8 cellular contexts compared by ENCODE assay signal in genomic region chr22:37843746-37844089, GRCh38.
DNase-seq lines count a peak whose midpoint lies in the region; ATAC-seq lines count a peak whose summit lies in the region.

No MANE protein-coding gene starts in this region.

- H3K9me3 ChIP-seq in NT2/D1 (ENCODE audit: insufficient read depth, low read length) = 0 out of 2 replicates have a peak, but pooled peaks cover 3% of the 10 kb centered on the region

- DNase-seq in DMS 273 (lab: John Stamatoyannopoulos, UW; ENCODE audit: unreplicated experiment) = peak; percentile 76
- DNase-seq in DMS 273 treated with DMSO at 0.1 percent for 48 hours (lab: John Stamatoyannopoulos, UW) = no peak
- no peak for DNase-seq in NT2/D1 (ENCODE audit: low read depth, low spot score)
- DNase-seq in iPS-NIHi7 (ENCODE audit: extremely low spot score) = peak; percentile 65
- peak; percentile 9 for DNase-seq in stimulated activated CD4-positive, alpha-beta T cell treated with anti-CD3 and anti-CD28 coated beads, Interleukin-2, amount 100 ng/mL, for 4 hours (ENCODE audit: low read depth)
- no peak for DNase-seq in NCI-H2107 treated with DMSO at 0.1 percent for 48 hours (lab: John Stamatoyannopoulos, UW; ENCODE audit: unreplicated experiment)

- peak overlapping the region; percentile 74 for H3K4me3 ChIP-seq in NT2/D1 (ENCODE audit: insufficient read length, low read depth)

- peak; percentile 34 for ATAC-seq in HG02623 (IDR thresholded peaks at IDR 0.05; ENCODE audit: unreplicated experiment)

- H3K27me3 ChIP-seq in NT2/D1 (ENCODE audit: insufficient read depth, insufficient read length) = no peaks in the 10 kb centered on the region

- peak overlapping the region; percentile 60 for H3K27ac ChIP-seq in angular gyrus (ENCODE audit: low read depth, low read length)

- peaks cover 15% of the 10 kb centered on the region for H3K36me3 ChIP-seq in NT2/D1 (ENCODE audit: insufficient read depth, insufficient read length, low read length)

- peak overlapping the region; percentile 80 for H3K9ac ChIP-seq in NT2/D1 (ENCODE audit: insufficient read length, low read depth)

- no peaks in the 10 kb centered on the region for H3K4me1 ChIP-seq in NT2/D1 (ENCODE audit: insufficient read depth, insufficient read length)

Comparison
In these comparisons a context has a peak if more than half of its experiments do, and no peak if none do; other contexts are left out.
1. DNase-seq: peak in DMS 273 (single experiment), iPS-NIHi7 (single experiment) and stimulated activated CD4-positive, alpha-beta T cell treated with anti-CD3 and anti-CD28 coated beads, Interleukin-2, amount 100 ng/mL, for 4 hours (single experiment); none in DMS 273 treated with DMSO at 0.1 percent for 48 hours (single experiment), NT2/D1 (single experiment) and NCI-H2107 treated with DMSO at 0.1 percent for 48 hours (single experiment).